Comparison of ENCODE assay signal across 17 cellular contexts in the genomic region with DNA sequence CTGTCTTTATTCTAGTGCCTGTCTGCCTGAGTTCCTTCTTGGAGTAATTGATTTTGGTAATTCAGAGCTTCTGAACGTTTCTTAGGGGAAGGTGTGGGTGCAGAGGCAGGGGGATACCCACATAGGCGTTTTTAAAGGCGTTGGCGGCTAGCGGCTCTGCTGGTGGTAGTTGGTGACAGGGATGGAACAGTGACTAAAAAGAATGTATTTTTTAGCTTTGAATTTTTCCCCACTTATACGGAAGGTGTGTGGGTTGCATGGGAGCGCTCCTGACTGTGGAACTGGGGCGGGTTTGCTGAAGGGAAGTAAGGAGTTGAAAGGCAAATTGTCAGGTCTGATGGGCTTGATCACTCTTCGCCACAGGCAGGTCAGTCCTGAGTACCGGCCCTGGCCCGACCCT. TPM values are rescaled to one million over a fixed set of nuclear protein-coding genes. Genes with fewer than 3 reads are reported as not detected.
DNase-seq lines count a peak whose midpoint lies in the region; ATAC-seq and TF ChIP-seq lines count a peak whose summit lies in the region.
"Had no signal": no experiment of that assay in that cellular context is flagged by ENCODE, and none has a peak within 500 bp of the region (broad histone marks: within the 10 kb centered on the region; RNA-seq: fewer than 3 reads in every experiment).

No MANE protein-coding gene starts in this region.

- POLR2A ChIA-PET in HEK293 (lab: Yijun Ruan, JAX) (no interaction called here), WTC11 (lab: Charles Lee) (no interaction called here)
- POLR2A ChIA-PET in activated CD4-positive, alpha-beta memory T cell treated with anti-CD3 and anti-CD28 coated beads for 36 hours (lab: Charles Lee) = no interaction called here

- TF ChIP-seq EP300 in neural cell (conservative IDR thresholded peaks at IDR 0.05; ENCODE audit: poor library complexity, severe bottlenecking) = peak; percentile 27

- in situ Hi-C loops in gastrocnemius medialis (cut with MboI; ENCODE audit: low sequenced_read_pairs in 4 of 4) = no loop called here

- ATAC-seq in WTC11 (no peak), gastrocnemius medialis (no peak)
- ATAC-seq: A549, HepG2 had no signal

- H3K4me2 ChIP-seq in neural cell (ENCODE audit: low read length) = peak overlapping the region; percentile 48
- H3K4me2 ChIP-seq: A549 had no signal

- CTCF ChIA-PET in HEK293 (lab: Yijun Ruan, JAX) (no interaction called here), WTC11 (lab: Charles Lee) (interaction anchor here (0.6 kb wide), 1 partner anchor 8 kb away, joined by 4 read pairs; no protein-coding TSS in a partner anchor)
- CTCF ChIA-PET in activated CD4-positive, alpha-beta memory T cell treated with anti-CD3 and anti-CD28 coated beads for 36 hours (lab: Charles Lee) = no interaction called here

- H3K9me3 Mint-ChIP-seq in WTC11 = no peaks in the 10 kb centered on the region
- H3K9me3 Mint-ChIP-seq in activated CD4-positive, alpha-beta memory T cell treated with anti-CD3 and anti-CD28 coated beads for 36 hours = no peaks in the 10 kb centered on the region
- H3K9me3 Mint-ChIP-seq: CD8-positive, alpha-beta memory T cell; HFFc6 had no signal

- TF ChIP-seq RAD21 in neural cell (conservative IDR thresholded peaks at IDR 0.05) = no peak

- H3K9me3 ChIP-seq in HEK293 (ENCODE audit: control insufficient read depth, insufficient read depth, low read depth, low read length) (no peaks in the 10 kb centered on the region), neural cell (ENCODE audit: low read length) (no peaks in the 10 kb centered on the region), gastrocnemius medialis (no peaks in the 10 kb centered on the region)
- H3K9me3 ChIP-seq: A549, BE2C, Caco-2, HAP-1 had no signal

- H3K27ac ChIP-seq in HEK293 (ENCODE audit: extremely low read depth, low read depth, low read length) (no peak overlapping the region), neural cell (ENCODE audit: low read length) (peak overlapping the region; percentile 62), gastrocnemius medialis (peak overlapping the region; percentile 75 to 87 (median 80))
- H3K27ac ChIP-seq: A549 had no signal

- no peak overlapping the region for H2AFZ ChIP-seq in neural cell (ENCODE audit: low read depth, low read length)

- no peaks in the 10 kb centered on the region for H3F3A ChIP-seq in neural cell (ENCODE audit: insufficient read depth, low read length, poor library complexity, severe bottlenecking)

- no peaks in the 10 kb centered on the region for H4K20me1 ChIP-seq in neural cell (ENCODE audit: insufficient read depth)

- TF ChIP-seq CTCF in HEK293 (tag by site-specific recombination; IDR thresholded peaks at IDR 0.05) (no peak), WTC11 (IDR thresholded peaks at IDR 0.05) (no peak), neural cell (IDR thresholded peaks at IDR 0.05; ENCODE audit: poor library complexity, severe bottlenecking) (no peak), gastrocnemius medialis (IDR thresholded peaks at IDR 0.05 in 4 of 5, conservative IDR thresholded peaks at IDR 0.05 in 1 of 5) (no peak)

- DNase-seq in WTC11 (ENCODE audit: low spot score) (no peak), gastrocnemius medialis (no peak), activated gamma-delta T cell treated with Interleukin-2 at 50 U/mL for 16 hours (no peak), NCI-H1105 treated with DMSO at 0.1 percent for 48 hours (lab: John Stamatoyannopoulos, UW) (no peak), foreskin melanocyte (no peak)
- no peak for DNase-seq in activated CD4-positive, alpha-beta memory T cell treated with anti-CD3 and anti-CD28 coated beads for 36 hours
- DNase-seq: BE2C; Caco-2; CD8-positive, alpha-beta memory T cell; DND-41; GF-D8; HFFc6 had no signal

- H3K4me3 Mint-ChIP-seq in WTC11 = no peak overlapping the region
- no peak overlapping the region for H3K4me3 Mint-ChIP-seq in activated CD4-positive, alpha-beta memory T cell treated with anti-CD3 and anti-CD28 coated beads for 36 hours
- H3K4me3 Mint-ChIP-seq: CD8-positive, alpha-beta memory T cell; HFFc6 had no signal

- no peaks in the 10 kb centered on the region for H3K36me3 ChIP-seq in HEK293 (ENCODE audit: control insufficient read depth in 2 of 2, insufficient read depth in 1 of 2, low read length in 2 of 2)
- H3K36me3 ChIP-seq in neural cell (ENCODE audit: insufficient read depth, low read length) = no peaks in the 10 kb centered on the region
- H3K36me3 ChIP-seq in gastrocnemius medialis = no peaks in the 10 kb centered on the region
- H3K36me3 ChIP-seq: BE2C, HAP-1 had no signal

- intact Hi-C loops in gastrocnemius medialis (cut with DNase I; ENCODE audit: low total_unique reads) = no loop called here
- intact Hi-C loops in activated CD4-positive, alpha-beta memory T cell treated with anti-CD3 and anti-CD28 coated beads for 36 hours (cut with micrococcal nuclease) = no loop called here

- H3K27me3 ChIP-seq in neural cell (ENCODE audit: insufficient read depth, low read depth, low read length) (no peaks in the 10 kb centered on the region), gastrocnemius medialis (no peaks in the 10 kb centered on the region)
- H3K27me3 ChIP-seq: BE2C had no signal

- H3K4me1 Mint-ChIP-seq in WTC11 = peaks cover 36% of the 10 kb centered on the region
- peaks cover 13% of the 10 kb centered on the region for H3K4me1 Mint-ChIP-seq in activated CD4-positive, alpha-beta memory T cell treated with anti-CD3 and anti-CD28 coated beads for 36 hours (ENCODE audit: low read depth)

- H3K79me2 ChIP-seq in neural cell (replicated peaks; ENCODE audit: insufficient read depth, low read length) = no peaks in the 10 kb centered on the region

- H3K27ac Mint-ChIP-seq in WTC11 = peak overlapping the region; percentile 31; the same call in 1 of the 2 replicates
- no peak overlapping the region for H3K27ac Mint-ChIP-seq in activated CD4-positive, alpha-beta memory T cell treated with anti-CD3 and anti-CD28 coated beads for 36 hours
- H3K27ac Mint-ChIP-seq: CD8-positive, alpha-beta memory T cell; HFFc6 had no signal

- TF ChIP-seq POLR2A in gastrocnemius medialis (IDR thresholded peaks at IDR 0.05) = no peak

- no peaks in the 10 kb centered on the region for H3K36me3 Mint-ChIP-seq in WTC11
- H3K36me3 Mint-ChIP-seq in activated CD4-positive, alpha-beta memory T cell treated with anti-CD3 and anti-CD28 coated beads for 36 hours = no peaks in the 10 kb centered on the region
- H3K36me3 Mint-ChIP-seq: CD8-positive, alpha-beta memory T cell had no signal

- H3K4me1 ChIP-seq in HEK293 (ENCODE audit: control insufficient read depth, insufficient read depth, low read length) (peaks cover 4% of the 10 kb centered on the region; the same call in 1 of the 2 replicates), gastrocnemius medialis (peaks cover 94 to 95% of the 10 kb centered on the region in 2 donors)
- H3K4me1 ChIP-seq: HAP-1 had no signal

- H3K9ac ChIP-seq in neural cell (ENCODE audit: low read length) = peak overlapping the region; percentile 7

- H3K9me2 ChIP-seq in neural cell (ENCODE audit: insufficient read depth, low read length) = no peaks in the 10 kb centered on the region

- H3K27me3 Mint-ChIP-seq in WTC11 (ENCODE audit: low read depth) = no peaks in the 10 kb centered on the region
- H3K27me3 Mint-ChIP-seq in activated CD4-positive, alpha-beta memory T cell treated with anti-CD3 and anti-CD28 coated beads for 36 hours = peaks cover 13% of the 10 kb centered on the region

- H3K4me3 ChIP-seq in HEK293 (ENCODE audit: low read depth, low read length) = no peak overlapping the region
- H3K4me3 ChIP-seq in neural cell (ENCODE audit: low read length) = peak overlapping the region; percentile 39
- H3K4me3 ChIP-seq in gastrocnemius medialis = no peak overlapping the region
- H3K4me3 ChIP-seq: A549, HAP-1 had no signal

TF ChIP-seq in HEK293, 187 proteins besides CTCF, POLR2A, EP300 and RAD21:
- peak; percentile 29; the same call in 1 of the 2 replicates for TF ChIP-seq EGR2 (tag by site-specific recombination; IDR thresholded peaks at IDR 0.05; ENCODE audit: low read depth)
- no peak for TF ChIP-seq ZNF514 (tag by site-specific recombination; IDR thresholded peaks at IDR 0.05)
- no peak for TF ChIP-seq PRDM1 (tag by site-specific recombination; IDR thresholded peaks at IDR 0.05)

TF ChIP-seq in WTC11, 78 proteins besides CTCF, POLR2A, EP300 and RAD21 (continues in another document):
- no peak for TF ChIP-seq TEAD4 (CRISPR knock-in tag; IDR thresholded peaks at IDR 0.05)

TF ChIP-seq in neural cell, 6 proteins besides CTCF, POLR2A, EP300 and RAD21 (continues in another document):
- TF ChIP-seq MXI1 (conservative IDR thresholded peaks at IDR 0.05; ENCODE audit: poor library complexity, severe bottlenecking) (no peak), EZH2 (IDR thresholded peaks at IDR 0.05; ENCODE audit: borderline replicate concordance, insufficient read depth, low read length, poor library complexity, severe bottlenecking) (no peak), TAF1 (IDR thresholded peaks at IDR 0.05; ENCODE audit: low read depth) (no peak), POLR2AphosphoS5 (IDR thresholded peaks at IDR 0.05) (no peak)
- TF ChIP-seq, protein P1, sequence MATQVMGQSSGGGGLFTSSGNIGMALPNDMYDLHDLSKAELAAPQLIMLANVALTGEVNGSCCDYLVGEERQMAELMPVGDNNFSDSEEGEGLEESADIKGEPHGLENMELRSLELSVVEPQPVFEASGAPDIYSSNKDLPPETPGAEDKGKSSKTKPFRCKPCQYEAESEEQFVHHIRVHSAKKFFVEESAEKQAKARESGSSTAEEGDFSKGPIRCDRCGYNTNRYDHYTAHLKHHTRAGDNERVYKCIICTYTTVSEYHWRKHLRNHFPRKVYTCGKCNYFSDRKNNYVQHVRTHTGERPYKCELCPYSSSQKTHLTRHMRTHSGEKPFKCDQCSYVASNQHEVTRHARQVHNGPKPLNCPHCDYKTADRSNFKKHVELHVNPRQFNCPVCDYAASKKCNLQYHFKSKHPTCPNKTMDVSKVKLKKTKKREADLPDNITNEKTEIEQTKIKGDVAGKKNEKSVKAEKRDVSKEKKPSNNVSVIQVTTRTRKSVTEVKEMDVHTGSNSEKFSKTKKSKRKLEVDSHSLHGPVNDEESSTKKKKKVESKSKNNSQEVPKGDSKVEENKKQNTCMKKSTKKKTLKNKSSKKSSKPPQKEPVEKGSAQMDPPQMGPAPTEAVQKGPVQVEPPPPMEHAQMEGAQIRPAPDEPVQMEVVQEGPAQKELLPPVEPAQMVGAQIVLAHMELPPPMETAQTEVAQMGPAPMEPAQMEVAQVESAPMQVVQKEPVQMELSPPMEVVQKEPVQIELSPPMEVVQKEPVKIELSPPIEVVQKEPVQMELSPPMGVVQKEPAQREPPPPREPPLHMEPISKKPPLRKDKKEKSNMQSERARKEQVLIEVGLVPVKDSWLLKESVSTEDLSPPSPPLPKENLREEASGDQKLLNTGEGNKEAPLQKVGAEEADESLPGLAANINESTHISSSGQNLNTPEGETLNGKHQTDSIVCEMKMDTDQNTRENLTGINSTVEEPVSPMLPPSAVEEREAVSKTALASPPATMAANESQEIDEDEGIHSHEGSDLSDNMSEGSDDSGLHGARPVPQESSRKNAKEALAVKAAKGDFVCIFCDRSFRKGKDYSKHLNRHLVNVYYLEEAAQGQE (IDR thresholded peaks at IDR 0.05; ENCODE audit: borderline replicate concordance) = no peak

RNA-seq across cellular contexts. Expression of a gene that starts 35.1 kb away (rescaled TPM):
- total RNA-seq in WTC11 (2021) = 35.0 to 52.6 TPM (median 35.7 TPM) in 3 replicates
- 17.3 and 24.8 TPM in 2 replicates for polyA plus RNA-seq in neural cell
- polyA minus RNA-seq in neural cell = 29.0 and 31.4 TPM in 2 replicates
- total RNA-seq in gastrocnemius medialis = 10 to 100 TPM; 22.7 to 68.2 (median 37.4) TPM
- total RNA-seq in activated CD4-positive, alpha-beta memory T cell treated with anti-CD3 and anti-CD28 coated beads for 36 hours = not detected

Comparison
In these comparisons a context has a peak if more than half of its experiments do, and no peak if none do; other contexts are left out.
1. RNA of a gene that starts 35.1 kb away (total RNA-seq): 35.0 to 52.6 TPM in WTC11 and 22.7 to 68.2 TPM in gastrocnemius medialis; not detected in activated CD4-positive, alpha-beta memory T cell treated with anti-CD3 and anti-CD28 coated beads for 36 hours; every median in the first group is over 10 times any median in the second.